ENCODE assay signal across 1 cellular context in genomic region chr17:62059394-62059793, GRCh38.
TF ChIP-seq lines count a peak whose summit lies in the region.

No MANE protein-coding gene starts in this region.

TF ChIP-seq in GM12878, 131 proteins besides CTCF, POLR2A, EP300 and RAD21:
- no peak for TF ChIP-seq PAX5 (IDR thresholded peaks at IDR 0.05; ENCODE audit: borderline replicate concordance, low read depth, low read length)
- no peak for TF ChIP-seq ZNF24 (IDR thresholded peaks at IDR 0.05)
TF ChIP-seq in GM12878: peak in this region for 0.
